Comparison of ENCODE assay signal across 17 cellular contexts in genomic region chr4:335515-335914, GRCh38. TPM values are rescaled to one million over a fixed set of nuclear protein-coding genes. Genes with fewer than 3 reads are reported as not detected.
DNase-seq lines count a peak whose midpoint lies in the region; TF ChIP-seq lines count a peak whose summit lies in the region.
"Had no signal": no experiment of that assay in that cellular context is flagged by ENCODE, and none has a peak within 500 bp of the region (broad histone marks: within the 10 kb centered on the region; RNA-seq: fewer than 3 reads in every experiment).

No MANE protein-coding gene starts in this region.

- H3K36me3 ChIP-seq in iPS-20b (ENCODE audit: insufficient read depth, low read depth, low read length) (peaks cover 8% of the 10 kb centered on the region; the same call in 1 of the 2 replicates), testis (ENCODE audit: low read depth, missing control alignments) (no peaks in the 10 kb centered on the region)

- no peak for TF ChIP-seq CTCF in testis (IDR thresholded peaks at IDR 0.05)

- no peak for TF ChIP-seq POLR2A in testis (IDR thresholded peaks at IDR 0.05)

- H3K4me3 Mint-ChIP-seq in activated naive CD8-positive, alpha-beta T cell, result peak overlapping the region; percentile 81
- H3K4me3 Mint-ChIP-seq in activated naive CD8-positive, alpha-beta T cell treated with anti-CD3 and anti-CD28 coated beads for 36 hours, result no peak overlapping the region
- H3K4me3 Mint-ChIP-seq in activated CD4-positive, alpha-beta memory T cell treated with anti-CD3 and anti-CD28 coated beads, Interleukin-2, amount 10 ng/mL, durations not matched to agents 7 days and 5 days, result peak overlapping the region; percentile 3

- peaks cover 15% of the 10 kb centered on the region for H3K9me3 Mint-ChIP-seq in activated naive CD8-positive, alpha-beta T cell (ENCODE audit: low read depth)
- peaks cover 20% of the 10 kb centered on the region for H3K9me3 Mint-ChIP-seq in activated naive CD8-positive, alpha-beta T cell treated with anti-CD3 and anti-CD28 coated beads for 36 hours
- H3K9me3 Mint-ChIP-seq in activated CD4-positive, alpha-beta memory T cell treated with anti-CD3 and anti-CD28 coated beads, Interleukin-2, amount 10 ng/mL, durations not matched to agents 7 days and 5 days, result peaks cover 29% of the 10 kb centered on the region

- peak overlapping the region; percentile 97; the same call in 1 of the 2 replicates for H3K4me3 ChIP-seq in iPS-20b (ENCODE audit: low read length)
- H3K4me3 ChIP-seq in testis, result no peak overlapping the region
- H3K4me3 ChIP-seq: SK-N-MC had no signal

- no peak overlapping the region for H3K27ac Mint-ChIP-seq in activated naive CD8-positive, alpha-beta T cell
- H3K27ac Mint-ChIP-seq in activated naive CD8-positive, alpha-beta T cell treated with anti-CD3 and anti-CD28 coated beads for 36 hours, result no peak overlapping the region
- H3K27ac Mint-ChIP-seq in activated CD4-positive, alpha-beta memory T cell treated with anti-CD3 and anti-CD28 coated beads, Interleukin-2, amount 10 ng/mL, durations not matched to agents 7 days and 5 days, result peak overlapping the region; percentile 61

- H3K9me3 ChIP-seq in iPS-20b (ENCODE audit: insufficient read depth, low read depth, low read length) (no peaks in the 10 kb centered on the region), testis (no peaks in the 10 kb centered on the region)
- H3K9me3 ChIP-seq: psoas muscle had no signal

- H3K4me1 Mint-ChIP-seq in activated naive CD8-positive, alpha-beta T cell (ENCODE audit: low read depth), result peaks cover 29% of the 10 kb centered on the region
- peaks cover 18% of the 10 kb centered on the region for H3K4me1 Mint-ChIP-seq in activated naive CD8-positive, alpha-beta T cell treated with anti-CD3 and anti-CD28 coated beads for 36 hours
- H3K4me1 Mint-ChIP-seq in activated CD4-positive, alpha-beta memory T cell treated with anti-CD3 and anti-CD28 coated beads, Interleukin-2, amount 10 ng/mL, durations not matched to agents 7 days and 5 days, result peaks cover 33% of the 10 kb centered on the region

- POLR2A ChIA-PET in activated CD4-positive, alpha-beta memory T cell treated with anti-CD3 and anti-CD28 coated beads, Interleukin-2, amount 10 ng/mL, durations not matched to agents 7 days and 5 days (lab: Charles Lee), result no interaction called here

- intact Hi-C loops in testis (cut with DNase I; ENCODE audit: low total_unique reads), result no loop called here

- H3K36me3 Mint-ChIP-seq in activated naive CD8-positive, alpha-beta T cell, result peaks cover 22% of the 10 kb centered on the region
- peaks cover 34% of the 10 kb centered on the region for H3K36me3 Mint-ChIP-seq in activated naive CD8-positive, alpha-beta T cell treated with anti-CD3 and anti-CD28 coated beads for 36 hours
- H3K36me3 Mint-ChIP-seq in activated CD4-positive, alpha-beta memory T cell treated with anti-CD3 and anti-CD28 coated beads, Interleukin-2, amount 10 ng/mL, durations not matched to agents 7 days and 5 days (ENCODE audit: low read depth), result peaks cover 47% of the 10 kb centered on the region

- no peak for DNase-seq in activated naive CD8-positive, alpha-beta T cell treated with anti-CD3 and anti-CD28 coated beads for 36 hours
- DNase-seq in activated CD4-positive, alpha-beta memory T cell treated with anti-CD3 and anti-CD28 coated beads, Interleukin-2, amount 10 ng/mL, durations not matched to agents 7 days and 5 days, result no peak
- DNase-seq in testis (peak; percentile 16), cerebellar nuclear complex (lab: John Stamatoyannopoulos, UW) (no peak), NCI-H748 (lab: John Stamatoyannopoulos, UW; ENCODE audit: unreplicated experiment) (no peak)
- no peak for DNase-seq in stimulated activated CD4-positive, alpha-beta T cell treated with anti-CD3 and anti-CD28 coated beads, Interleukin-12 subunit alpha, Interleukin-12 subunit beta, amount 100 ng/mL, for 4 hours
- DNase-seq: activated CD4-positive, CD25-positive, alpha-beta regulatory T cell; activated effector memory CD4-positive, alpha-beta T cell treated with anti-CD3 and anti-CD28 coated beads, Interleukin-2, amount 50 U/mL, for 16 hours; central memory CD4-positive, alpha-beta T cell; NCI-H2171 treated with DMSO at 0.1 percent for 48 hours; psoas muscle; stimulated activated CD4-positive, alpha-beta T cell treated with anti-CD3 and anti-CD28 coated beads, Interleukin-1b, Interleukin-23, amount 100 ng/mL, for 48 hours had no signal

- 34 to 40% methylated on average over 2 of the region's 2 CpGs for WGBS in testis, 2 donors

- H3K27me3 Mint-ChIP-seq in activated naive CD8-positive, alpha-beta T cell, result no peaks in the 10 kb centered on the region
- H3K27me3 Mint-ChIP-seq in activated naive CD8-positive, alpha-beta T cell treated with anti-CD3 and anti-CD28 coated beads for 36 hours, result no peaks in the 10 kb centered on the region
- no peaks in the 10 kb centered on the region for H3K27me3 Mint-ChIP-seq in activated CD4-positive, alpha-beta memory T cell treated with anti-CD3 and anti-CD28 coated beads, Interleukin-2, amount 10 ng/mL, durations not matched to agents 7 days and 5 days

- CTCF ChIA-PET in activated CD4-positive, alpha-beta memory T cell treated with anti-CD3 and anti-CD28 coated beads, Interleukin-2, amount 10 ng/mL, durations not matched to agents 7 days and 5 days (lab: Charles Lee), result no interaction called here

- H3K4me1 ChIP-seq in iPS-20b (ENCODE audit: insufficient read depth, low read length) (peaks cover 3% of the 10 kb centered on the region; the same call in 1 of the 2 replicates), testis (peaks cover 8% of the 10 kb centered on the region)

- no peak overlapping the region for H3K9ac ChIP-seq in iPS-20b (ENCODE audit: low read depth, low read length)

- H3K27me3 ChIP-seq in iPS-20b (ENCODE audit: insufficient read depth, low read length), result peaks cover 24% of the 10 kb centered on the region
- H3K27me3 ChIP-seq in testis, result no peaks in the 10 kb centered on the region

- no peak overlapping the region for H3K27ac ChIP-seq in iPS-20b (ENCODE audit: low read length)
- peak overlapping the region in 1 of 2 donors; percentile 96 for H3K27ac ChIP-seq in testis
- H3K27ac ChIP-seq: SK-N-MC had no signal

RNA-seq across cellular contexts. Expression of gene ZNF141, which starts 2.1 kb away (rescaled TPM):
- total RNA-seq in activated naive CD8-positive, alpha-beta T cell treated with anti-CD3 and anti-CD28 coated beads for 36 hours, result 10 to 100 TPM; 26.2 to 27.5 TPM
- 10 to 100 TPM; 22.1 to 23.8 TPM for total RNA-seq in activated CD4-positive, alpha-beta memory T cell treated with anti-CD3 and anti-CD28 coated beads, Interleukin-2, amount 10 ng/mL, durations not matched to agents 7 days and 5 days
- 10 to 100 TPM; 30.0 to 30.6 TPM for total RNA-seq in testis
- polyA plus RNA-seq in testis (ENCODE audit: insufficient read depth, low read depth, low replicate concordance), result 5.9 TPM

RNA-seq across cellular contexts. Expression of gene ZNF732, which starts 30.2 kb away (rescaled TPM):
- under 1 TPM in 1 of 2 experiments, not detected in 1; 0.10 TPM for total RNA-seq in activated naive CD8-positive, alpha-beta T cell treated with anti-CD3 and anti-CD28 coated beads for 36 hours
- total RNA-seq in activated CD4-positive, alpha-beta memory T cell treated with anti-CD3 and anti-CD28 coated beads, Interleukin-2, amount 10 ng/mL, durations not matched to agents 7 days and 5 days, result not detected
- total RNA-seq in testis, result 1 to 10 TPM; 5.2 to 6.5 TPM
- 1.2 TPM for polyA plus RNA-seq in testis (ENCODE audit: insufficient read depth, low read depth, low replicate concordance)
- total RNA-seq: GM12878, HT1080 had no signal
- polyA plus RNA-seq: GM12878 had no signal

Comparison
In these comparisons a context has a peak if more than half of its experiments do, and no peak if none do; other contexts are left out.
1. RNA of gene ZNF732, which starts 30.2 kb away (total RNA-seq): 5.2 to 6.5 TPM in testis; 0.10 TPM in activated naive CD8-positive, alpha-beta T cell treated with anti-CD3 and anti-CD28 coated beads for 36 hours and not detected in activated CD4-positive, alpha-beta memory T cell treated with anti-CD3 and anti-CD28 coated beads, Interleukin-2, amount 10 ng/mL, durations not matched to agents 7 days and 5 days; every median in the first group is over 4 times any median in the second.